10 cellular contexts compared by ENCODE assay signal in genomic region chr20:47350181-47350550, GRCh38.
DNase-seq lines count a peak whose midpoint lies in the region; TF ChIP-seq lines count a peak whose summit lies in the region.
"Had no signal": no experiment of that assay in that cellular context is flagged by ENCODE, and none has a peak within 500 bp of the region (broad histone marks: within the 10 kb centered on the region; RNA-seq: fewer than 3 reads in every experiment).

No MANE protein-coding gene starts in this region.

- H3K9me3 ChIP-seq in ES-I3 (ENCODE audit: control insufficient read depth, insufficient read depth, low read length) (no peaks in the 10 kb centered on the region), parathyroid adenoma (ENCODE audit: control insufficient read depth, low read length) (no peaks in the 10 kb centered on the region)
- no peaks in the 10 kb centered on the region for H3K9me3 ChIP-seq in effector memory CD4-positive, alpha-beta T cell (ENCODE audit: control insufficient read depth, low read length)

- no peaks in the 10 kb centered on the region; the same call in 1 of the 2 replicates for H3K36me3 ChIP-seq in ES-I3 (ENCODE audit: insufficient read depth, low read length)
- H3K36me3 ChIP-seq in effector memory CD4-positive, alpha-beta T cell (ENCODE audit: control insufficient read depth, insufficient read depth, low read length) = peaks cover 25% of the 10 kb centered on the region
- no peaks in the 10 kb centered on the region for H3K36me3 ChIP-seq in parathyroid adenoma (ENCODE audit: control insufficient read depth, insufficient read depth, low read length)

- H3K4me1 ChIP-seq in ES-I3 (ENCODE audit: insufficient read depth, low read length) = peaks cover 85% of the 10 kb centered on the region
- H3K4me1 ChIP-seq in effector memory CD4-positive, alpha-beta T cell (ENCODE audit: control insufficient read depth, insufficient read depth, low read length, poor library complexity, severe bottlenecking) = peaks cover 51% of the 10 kb centered on the region
- H3K4me1 ChIP-seq in parathyroid adenoma = peaks cover 77% of the 10 kb centered on the region

- H3K9ac ChIP-seq in ES-I3 (ENCODE audit: low read depth, low read length) = peak overlapping the region; percentile 1; the same call in 1 of the 2 replicates
- no peak overlapping the region for H3K9ac ChIP-seq in parathyroid adenoma

- DNase-seq in NAMALWA (ENCODE audit: low spot score) (peak; percentile 46), SIG-M5 (lab: John Stamatoyannopoulos, UW) (no peak), D341Med (ENCODE audit: low spot score) (no peak), Ammon's horn (ENCODE audit: low spot score) (no peak)
- DNase-seq in effector memory CD4-positive, alpha-beta T cell = no peak
- no peak for DNase-seq in activated CD4-positive, CD25-positive, alpha-beta regulatory T cell (lab: John Stamatoyannopoulos, UW)
- DNase-seq: GDM1, glutamatergic neuron had no signal

- peaks cover 48% of the 10 kb centered on the region for H3K79me2 ChIP-seq in parathyroid adenoma

- peak overlapping the region; percentile 11 for H3K4me2 ChIP-seq in parathyroid adenoma (ENCODE audit: low read length)

- peak overlapping the region; percentile 2 for H3K27ac ChIP-seq in effector memory CD4-positive, alpha-beta T cell (ENCODE audit: insufficient read depth, low read length, poor library complexity, severe bottlenecking)
- H3K27ac ChIP-seq in parathyroid adenoma = peak overlapping the region; percentile 99

- no peak overlapping the region for H3K4me3 ChIP-seq in effector memory CD4-positive, alpha-beta T cell (ENCODE audit: insufficient read depth, low read depth, low read length, poor library complexity, severe bottlenecking)
- no peak overlapping the region for H3K4me3 ChIP-seq in parathyroid adenoma (ENCODE audit: low read depth, low read length)

- no peaks in the 10 kb centered on the region for H3K27me3 ChIP-seq in effector memory CD4-positive, alpha-beta T cell (replicated peaks; ENCODE audit: control insufficient read depth, insufficient read depth, low read length, poor library complexity, severe bottlenecking)
- no peaks in the 10 kb centered on the region for H3K27me3 ChIP-seq in parathyroid adenoma (ENCODE audit: control insufficient read depth, insufficient read depth, low read length)

- no peak for TF ChIP-seq CTCF in parathyroid adenoma (IDR thresholded peaks at IDR 0.05)

- H2AFZ ChIP-seq in parathyroid adenoma = no peak overlapping the region
